In genomic region chr17:45287526-45288264, GRCh38 we compare ENCODE assay signal across 15 cellular contexts. TPM values are rescaled to one million over a fixed set of nuclear protein-coding genes. Genes with fewer than 3 reads are reported as not detected.
A peak's percentile ranks its signal among the peaks of the same experiment; 100 is the strongest.
DNase-seq lines count a peak whose midpoint lies in the region; ATAC-seq and TF ChIP-seq lines count a peak whose summit lies in the region.
"Had no signal": no experiment of that assay in that cellular context is flagged by ENCODE, and none has a peak within 500 bp of the region (broad histone marks: within the 10 kb centered on the region; RNA-seq: fewer than 3 reads in every experiment).

No MANE protein-coding gene starts in this region.

- H3K27ac Mint-ChIP-seq in activated CD4-positive, alpha-beta T cell treated with anti-CD3 and anti-CD28 coated beads for 36 hours: peak overlapping the region; percentile 65
- H3K27ac Mint-ChIP-seq in activated CD4-positive, alpha-beta T cell treated with anti-CD3 and anti-CD28 coated beads, Interleukin-2, amount 10 ng/mL, durations not matched to agents 7 days and 5 days: no peak overlapping the region
- H3K27ac Mint-ChIP-seq: endodermal cell, natural killer cell had no signal

- H3K4me1 Mint-ChIP-seq in activated CD4-positive, alpha-beta T cell treated with anti-CD3 and anti-CD28 coated beads for 36 hours: peaks cover 13% of the 10 kb centered on the region
- H3K4me1 Mint-ChIP-seq in activated CD4-positive, alpha-beta T cell treated with anti-CD3 and anti-CD28 coated beads, Interleukin-2, amount 10 ng/mL, durations not matched to agents 7 days and 5 days: peaks cover 43% of the 10 kb centered on the region
- H3K4me1 Mint-ChIP-seq: endodermal cell had no signal

- H3K9ac ChIP-seq in skeletal muscle tissue (ENCODE audit: low read depth in 1 of 3, low read length in 3 of 3): peak overlapping the region in 1 of 3 donors; percentile 41

- H3K27me3 ChIP-seq in esophagus (ENCODE audit: control insufficient read depth in 1 of 2, insufficient read depth in 2 of 2, low read length in 2 of 2) (no peaks in the 10 kb centered on the region), skeletal muscle tissue (ENCODE audit: control insufficient read depth in 3 of 3, insufficient read depth in 3 of 3, low read length in 3 of 3) (no peaks in the 10 kb centered on the region)
- H3K27me3 ChIP-seq: Peyer's patch had no signal

- H3K36me3 ChIP-seq in esophagus (ENCODE audit: control insufficient read depth in 2 of 2, insufficient read depth in 2 of 2, low read length in 1 of 2): peaks cover 4 to 44% of the 10 kb centered on the region in 2 donors
- peaks cover 21 to 42% (median 36%) of the 10 kb centered on the region in 3 donors for H3K36me3 ChIP-seq in skeletal muscle tissue (ENCODE audit: control insufficient read depth in 3 of 3, insufficient read depth in 3 of 3, low read length in 3 of 3)

- H3K36me3 Mint-ChIP-seq in activated CD4-positive, alpha-beta T cell treated with anti-CD3 and anti-CD28 coated beads for 36 hours (ENCODE audit: low read depth): peaks cover 77% of the 10 kb centered on the region
- peaks cover 52% of the 10 kb centered on the region for H3K36me3 Mint-ChIP-seq in activated CD4-positive, alpha-beta T cell treated with anti-CD3 and anti-CD28 coated beads, Interleukin-2, amount 10 ng/mL, durations not matched to agents 7 days and 5 days (ENCODE audit: low read depth)
- H3K36me3 Mint-ChIP-seq: natural killer cell had no signal

- no peaks in the 10 kb centered on the region for H3K27me3 Mint-ChIP-seq in activated CD4-positive, alpha-beta T cell treated with anti-CD3 and anti-CD28 coated beads for 36 hours
- H3K27me3 Mint-ChIP-seq in activated CD4-positive, alpha-beta T cell treated with anti-CD3 and anti-CD28 coated beads, Interleukin-2, amount 10 ng/mL, durations not matched to agents 7 days and 5 days: no peaks in the 10 kb centered on the region

- 48 to 53% methylated on average over 7 of the region's 7 CpGs for WGBS in esophagus, 2 donors

- in situ Hi-C loops in GM13977 (cut with MboI; ENCODE audit: low pct_unique_long_range_greater_than_20kb, low sequenced_read_pairs, unreplicated experiment): no loop called here

- no peak overlapping the region for H3K4me3 Mint-ChIP-seq in activated CD4-positive, alpha-beta T cell treated with anti-CD3 and anti-CD28 coated beads for 36 hours
- H3K4me3 Mint-ChIP-seq in activated CD4-positive, alpha-beta T cell treated with anti-CD3 and anti-CD28 coated beads, Interleukin-2, amount 10 ng/mL, durations not matched to agents 7 days and 5 days: no peak overlapping the region
- H3K4me3 Mint-ChIP-seq: endodermal cell, H9, natural killer cell had no signal

- no peaks in the 10 kb centered on the region for H3K9me3 Mint-ChIP-seq in activated CD4-positive, alpha-beta T cell treated with anti-CD3 and anti-CD28 coated beads for 36 hours (ENCODE audit: low read depth)
- H3K9me3 Mint-ChIP-seq in activated CD4-positive, alpha-beta T cell treated with anti-CD3 and anti-CD28 coated beads, Interleukin-2, amount 10 ng/mL, durations not matched to agents 7 days and 5 days: no peaks in the 10 kb centered on the region
- H3K9me3 Mint-ChIP-seq: endodermal cell, H9, natural killer cell had no signal

- CTCF ChIA-PET in activated CD4-positive, alpha-beta T cell treated with anti-CD3 and anti-CD28 coated beads for 36 hours (lab: Charles Lee): interaction anchor here (0.6 to 4.2 kb wide), 10 partner anchors 11 to 1660 kb away, joined by 3 to 27 read pairs (median 4); no protein-coding TSS in a partner anchor
- CTCF ChIA-PET in activated CD4-positive, alpha-beta T cell treated with anti-CD3 and anti-CD28 coated beads, Interleukin-2, amount 10 ng/mL, durations not matched to agents 7 days and 5 days (lab: Charles Lee): interaction anchor here (0.8 to 4.0 kb wide), 6 partner anchors 10 to 97 kb away, joined by 3 to 24 read pairs (median 4); partner anchors contain the start of gene MAP3K14

- H3K4me3 ChIP-seq in esophagus (ENCODE audit: low read depth in 1 of 2, low read length in 2 of 2): no peak overlapping the region
- no peak overlapping the region for H3K4me3 ChIP-seq in skeletal muscle tissue (ENCODE audit: low read length in 3 of 3)
- H3K4me3 ChIP-seq: Peyer's patch had no signal

- peaks cover 10 to 44% of the 10 kb centered on the region in 2 donors for H3K4me1 ChIP-seq in esophagus (ENCODE audit: control insufficient read depth in 2 of 2, insufficient read depth in 2 of 2, low read length in 1 of 2)
- H3K4me1 ChIP-seq in skeletal muscle tissue (ENCODE audit: control insufficient read depth in 3 of 3, insufficient read depth in 3 of 3, low read length in 3 of 3): peaks cover 82 to 88% (median 87%) of the 10 kb centered on the region in 3 donors

- no peak for ATAC-seq in activated CD4-positive, alpha-beta T cell treated with anti-CD3 and anti-CD28 coated beads for 36 hours
- ATAC-seq: activated CD4-positive, CD25-positive, alpha-beta regulatory T cell treated with anti-CD3 and anti-CD28 coated beads, Interleukin-2, amount 50 U/mL, for 24 hours; natural killer cell had no signal

- no peak for TF ChIP-seq CTCF in GM13977 (IDR thresholded peaks at IDR 0.05; ENCODE audit: extremely low read depth, insufficient read depth, missing control alignments)

- H3K9me3 ChIP-seq in esophagus (ENCODE audit: control insufficient read depth in 2 of 2, insufficient read depth in 1 of 2, low read depth in 1 of 2, low read length in 1 of 2): no peaks in the 10 kb centered on the region
- H3K9me3 ChIP-seq in skeletal muscle tissue (ENCODE audit: control insufficient read depth in 3 of 3, low read length in 3 of 3): no peaks in the 10 kb centered on the region
- H3K9me3 ChIP-seq: Peyer's patch had no signal

- no peak for DNase-seq in activated CD4-positive, alpha-beta T cell treated with anti-CD3 and anti-CD28 coated beads for 36 hours
- DNase-seq in activated CD4-positive, alpha-beta T cell treated with anti-CD3 and anti-CD28 coated beads, Interleukin-2, amount 10 ng/mL, durations not matched to agents 7 days and 5 days: no peak
- DNase-seq in NCI-H345 treated with DMSO at 0.1 percent for 48 hours (lab: John Stamatoyannopoulos, UW; ENCODE audit: unreplicated experiment) (peak; percentile 48), cortex of kidney (lab: John Stamatoyannopoulos, UW) (no peak), putamen (ENCODE audit: low spot score) (no peak), GM13977 (ENCODE audit: low spot score) (no peak)
- DNase-seq: activated naive CD4-positive, alpha-beta T cell treated with anti-CD3 and anti-CD28 coated beads, Interleukin-2, amount 50 U/mL, for 16 hours; endodermal cell; H9; natural killer cell; Peyer's patch had no signal

- POLR2A ChIA-PET in activated CD4-positive, alpha-beta T cell treated with anti-CD3 and anti-CD28 coated beads for 36 hours (lab: Charles Lee): interaction anchor here (0.9 to 1.1 kb wide), 3 partner anchors 8 to 24 kb away, joined by 3 to 4 read pairs (median 4); no protein-coding TSS in a partner anchor
- POLR2A ChIA-PET in activated CD4-positive, alpha-beta T cell treated with anti-CD3 and anti-CD28 coated beads, Interleukin-2, amount 10 ng/mL, durations not matched to agents 7 days and 5 days (lab: Charles Lee): interaction anchor here (0.5 kb wide), 1 partner anchor 69 kb away, joined by 3 read pairs; no protein-coding TSS in a partner anchor

- intact Hi-C loops in activated CD4-positive, alpha-beta T cell treated with anti-CD3 and anti-CD28 coated beads for 36 hours (cut with DNase I, micrococcal nuclease): no loop called here

- H3K27ac ChIP-seq in esophagus (ENCODE audit: low read depth in 2 of 2, low read length in 1 of 2) (peak overlapping the region; percentile 47 to 70), skeletal muscle tissue (ENCODE audit: low read depth, low read length) (peak overlapping the region; percentile 86)

RNA-seq across cellular contexts. Expression of gene SPATA32, which starts 25.8 kb away (rescaled TPM):
- total RNA-seq in activated CD4-positive, alpha-beta T cell treated with anti-CD3 and anti-CD28 coated beads for 36 hours: under 1 TPM; 0.21 to 0.25 TPM
- total RNA-seq in activated CD4-positive, alpha-beta T cell treated with anti-CD3 and anti-CD28 coated beads, Interleukin-2, amount 10 ng/mL, durations not matched to agents 7 days and 5 days: under 1 TPM; 0.27 to 0.67 TPM
- not detected for polyA plus RNA-seq in esophagus
- not detected for total RNA-seq in skeletal muscle tissue
- total RNA-seq: Peyer's patch, subcutaneous adipose tissue had no signal

RNA-seq across cellular contexts. Expression of gene MAP3K14, which starts 29.1 kb away (rescaled TPM):
- 10 to 100 TPM; 50.3 to 52.5 TPM for total RNA-seq in activated CD4-positive, alpha-beta T cell treated with anti-CD3 and anti-CD28 coated beads for 36 hours
- 10 to 100 TPM; 25.8 to 26.0 TPM for total RNA-seq in activated CD4-positive, alpha-beta T cell treated with anti-CD3 and anti-CD28 coated beads, Interleukin-2, amount 10 ng/mL, durations not matched to agents 7 days and 5 days
- 1 to 10 TPM; 8.0 to 9.2 TPM for polyA plus RNA-seq in esophagus
- total RNA-seq in skeletal muscle tissue: 1.6 TPM

Comparison
In these comparisons a context has a peak if more than half of its experiments do, and no peak if none do; other contexts are left out.
1. RNA of gene MAP3K14, which starts 29.1 kb away (total RNA-seq): 50.3 to 52.5 TPM in activated CD4-positive, alpha-beta T cell treated with anti-CD3 and anti-CD28 coated beads for 36 hours and 25.8 to 26.0 TPM in activated CD4-positive, alpha-beta T cell treated with anti-CD3 and anti-CD28 coated beads, Interleukin-2, amount 10 ng/mL, durations not matched to agents 7 days and 5 days; 1.6 TPM in skeletal muscle tissue (single experiment); every median in the first group is over 10 times any median in the second.